7 cellular contexts compared by ENCODE assay signal in the genomic region with DNA sequence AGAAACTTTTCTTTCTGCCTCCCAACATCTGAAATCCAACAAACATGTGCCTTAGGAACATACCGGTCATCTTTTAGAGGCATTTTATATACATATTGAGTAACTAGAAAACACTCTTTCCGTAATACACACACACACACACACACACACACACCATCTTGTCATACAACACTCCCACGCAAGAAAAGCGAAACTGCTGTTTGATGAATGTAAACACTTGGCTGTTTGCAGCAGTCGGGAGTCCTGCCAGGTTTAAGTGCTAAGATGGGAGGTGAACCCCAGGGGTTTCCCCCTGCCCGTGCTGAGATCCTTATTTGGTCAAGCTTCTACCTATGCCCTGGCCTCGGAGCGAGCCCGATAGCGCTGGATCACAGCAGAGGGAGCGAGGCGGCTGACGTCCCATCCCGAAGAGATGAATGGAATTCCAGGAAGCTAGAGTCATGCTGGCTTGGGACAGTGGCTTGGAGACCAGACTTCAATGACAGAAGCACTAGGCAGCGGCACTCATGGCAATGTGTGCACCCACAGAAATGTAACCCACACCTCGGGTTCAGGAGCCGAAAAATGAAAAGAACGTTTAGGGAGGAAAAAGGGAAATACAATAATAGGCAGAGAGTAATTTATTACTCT. TPM values are rescaled to one million over a fixed set of nuclear protein-coding genes. Genes with fewer than 3 reads are reported as not detected.
A peak's percentile ranks its signal among the peaks of the same experiment; 100 is the strongest.
DNase-seq lines count a peak whose midpoint lies in the region; ATAC-seq and TF ChIP-seq lines count a peak whose summit lies in the region.

No MANE protein-coding gene starts in this region.

- intact Hi-C loops in Panc1 (cut with micrococcal nuclease; ENCODE audit: unreplicated experiment) = loop anchor here (2.0 to 5.0 kb wide), 3 partner anchors 407 to 872 kb away; no protein-coding TSS in a partner anchor
- intact Hi-C loops in mucosa of descending colon (cut with DNase I, micrococcal nuclease) = loop anchor here (5.0 to 10.0 kb wide), 5 partner anchors 175 to 765 kb away; no protein-coding TSS in a partner anchor

- H3K27me3 Mint-ChIP-seq in stimulated activated naive B cell treated with anti-CD40 and anti-IgM and Interleukin-4, amounts not matched to agents 10 μg/mL and 1 μg/mL and 100 μg/mL, for 72 hours = peaks cover 56 to 71% of the 10 kb centered on the region in 2 donors

- POLR2A ChIA-PET in Panc1 (lab: Charles Lee) = no interaction called here

- TF ChIP-seq CTCF in Panc1 (IDR thresholded peaks at IDR 0.05) (no peak), mucosa of descending colon (IDR thresholded peaks at IDR 0.05) (no peak)

- H3K4me1 Mint-ChIP-seq in stimulated activated naive B cell treated with anti-CD40 and anti-IgM and Interleukin-4, amounts not matched to agents 10 μg/mL and 1 μg/mL and 100 μg/mL, for 72 hours = peaks cover 7 to 16% of the 10 kb centered on the region in 2 donors

- in situ Hi-C loops in Panc1 (cut with HindIII; ENCODE audit: low pct_unique_long_range_greater_than_20kb, low sequenced_read_pairs) = no loop called here

- H3K4me1 ChIP-seq in Panc1 (ENCODE audit: control insufficient read depth, insufficient read depth, low read length) (no peaks in the 10 kb centered on the region), mucosa of descending colon (ENCODE audit: low read depth) (peaks cover 16% of the 10 kb centered on the region)

- DNase-seq in Panc1 (ENCODE audit: low read depth, low spot score) (peak; percentile 51), epithelial cell of prostate (ENCODE audit: low read depth, low spot score) (peak; percentile 85), mucosa of descending colon (peak; percentile 55 to 70 (median 56))
- no peak for DNase-seq in activated CD8-positive, alpha-beta memory T cell treated with anti-CD3 and anti-CD28 coated beads for 24 hours
- DNase-seq in stimulated activated naive B cell treated with anti-CD40 and anti-IgM and Interleukin-4, amounts not matched to agents 10 μg/mL and 1 μg/mL and 100 μg/mL, for 72 hours = no peak

- no TSS peak for BruUV-seq in Panc1 (replicated peaks; lab: Mats Ljungman, UMichigan)

- H3K9me3 Mint-ChIP-seq in stimulated activated naive B cell treated with anti-CD40 and anti-IgM and Interleukin-4, amounts not matched to agents 10 μg/mL and 1 μg/mL and 100 μg/mL, for 72 hours = no peaks in the 10 kb centered on the region

- peak; percentile 14 for ATAC-seq in GM19395 (IDR thresholded peaks at IDR 0.05; ENCODE audit: unreplicated experiment)
- peak; percentile 68 for ATAC-seq in Panc1
- ATAC-seq in mucosa of descending colon = no peak
- no peak for ATAC-seq in stimulated activated naive B cell treated with anti-CD40 and anti-IgM and Interleukin-4, amounts not matched to agents 10 μg/mL and 1 μg/mL and 100 μg/mL, for 72 hours (replicated peaks)
- no peak for ATAC-seq in GM19463 (IDR thresholded peaks at IDR 0.05; ENCODE audit: unreplicated experiment)

- H3K4me3 ChIP-seq in Panc1 (ENCODE audit: low read depth in 2 of 2, low read length in 2 of 2) (peak overlapping the region; percentile 50 to 53; a peak in 3 of 4 replicates), mucosa of descending colon (no peak overlapping the region)

- CTCF ChIA-PET in Panc1 (lab: Charles Lee) = interaction anchor here (0.7 to 2.3 kb wide), 4 partner anchors 35 to 891 kb away, joined by 3 to 13 read pairs (median 4); no protein-coding TSS in a partner anchor

- H3K36me3 ChIP-seq in Panc1 (ENCODE audit: control insufficient read depth, insufficient read depth, low read length) (no peaks in the 10 kb centered on the region), mucosa of descending colon (ENCODE audit: low read depth) (no peaks in the 10 kb centered on the region)

- no peak overlapping the region for H3K27ac ChIP-seq in Panc1 (ENCODE audit: low read length)
- peak overlapping the region; percentile 95 for H3K27ac ChIP-seq in epithelial cell of prostate

- peaks cover 4% of the 10 kb centered on the region for H3K27me3 ChIP-seq in Panc1 (ENCODE audit: control insufficient read depth, insufficient read depth, low read length)

- peak overlapping the region in 1 of 2 donors; percentile 36 for H3K4me3 Mint-ChIP-seq in stimulated activated naive B cell treated with anti-CD40 and anti-IgM and Interleukin-4, amounts not matched to agents 10 μg/mL and 1 μg/mL and 100 μg/mL, for 72 hours

- H3K36me3 Mint-ChIP-seq in stimulated activated naive B cell treated with anti-CD40 and anti-IgM and Interleukin-4, amounts not matched to agents 10 μg/mL and 1 μg/mL and 100 μg/mL, for 72 hours = no peaks in the 10 kb centered on the region

- H3K9me3 ChIP-seq in Panc1 (ENCODE audit: control insufficient read depth, insufficient read depth, low read depth, low read length) (no peaks in the 10 kb centered on the region), mucosa of descending colon (no peaks in the 10 kb centered on the region)

- no peak overlapping the region for H3K27ac Mint-ChIP-seq in stimulated activated naive B cell treated with anti-CD40 and anti-IgM and Interleukin-4, amounts not matched to agents 10 μg/mL and 1 μg/mL and 100 μg/mL, for 72 hours

RNA-seq across cellular contexts. Expression of a gene that starts 1.3 kb away (rescaled TPM):
- total RNA-seq in Panc1 (2021; ENCODE audit: unreplicated experiment) (61.9 TPM), mucosa of descending colon (100 to 1,000 TPM; 209 to 356 (median 288) TPM)
- 21.3 TPM for polyA plus RNA-seq in Panc1 (2012; ENCODE audit: insufficient read length)

Comparison
In these comparisons a context has a peak if more than half of its experiments do, and no peak if none do; other contexts are left out.
1. ATAC-seq: peak in GM19395 (single experiment) and Panc1 (single experiment); none in mucosa of descending colon (single experiment), stimulated activated naive B cell treated with anti-CD40 and anti-IgM and Interleukin-4, amounts not matched to agents 10 μg/mL and 1 μg/mL and 100 μg/mL, for 72 hours (0 of 2) and GM19463 (single experiment).
2. DNase-seq: peak in Panc1 (single experiment), epithelial cell of prostate (single experiment) and mucosa of descending colon (3 of 3); none in activated CD8-positive, alpha-beta memory T cell treated with anti-CD3 and anti-CD28 coated beads for 24 hours (single experiment) and stimulated activated naive B cell treated with anti-CD40 and anti-IgM and Interleukin-4, amounts not matched to agents 10 μg/mL and 1 μg/mL and 100 μg/mL, for 72 hours (single experiment).